Comparison of ENCODE assay signal across 19 cellular contexts in the genomic region with DNA sequence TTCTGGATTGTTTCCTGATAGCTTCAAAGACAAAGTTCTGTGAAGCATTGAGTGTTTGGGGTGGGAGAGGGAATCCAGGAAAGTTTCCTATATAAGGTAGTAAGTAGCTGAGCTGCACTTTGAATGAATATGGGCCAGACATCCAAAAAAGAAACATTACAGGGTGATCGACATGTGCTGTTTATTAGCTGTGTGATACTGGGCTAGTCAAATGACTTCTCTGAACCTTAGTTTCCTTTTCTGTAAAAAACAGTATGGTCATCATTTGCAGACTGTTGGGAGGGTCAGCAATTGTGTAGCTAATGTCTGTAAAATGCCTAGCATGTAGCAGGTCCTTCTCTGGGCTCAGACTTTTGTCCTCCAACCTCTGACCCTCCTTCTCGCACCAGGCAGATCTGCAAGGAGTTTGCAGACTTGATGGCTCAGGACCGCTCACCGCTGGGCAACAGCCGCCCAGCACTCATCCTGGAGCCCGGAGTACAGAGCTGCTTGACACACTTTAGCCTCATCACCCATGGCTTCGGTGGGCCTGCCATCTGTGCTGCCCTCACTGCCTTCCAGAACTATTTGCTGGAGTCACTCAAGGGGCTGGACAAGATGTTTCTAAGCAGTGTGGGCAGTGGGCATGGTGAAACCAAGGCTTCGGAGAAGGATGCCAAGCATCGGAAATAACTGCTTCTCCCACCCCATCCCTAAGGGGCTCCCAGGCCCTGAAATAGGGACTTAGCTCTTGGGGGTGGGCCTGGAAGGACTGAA. TPM values are rescaled to one million over a fixed set of nuclear protein-coding genes. Genes with fewer than 3 reads are reported as not detected.
A peak's percentile ranks its signal among the peaks of the same experiment; 100 is the strongest.
DNase-seq lines count a peak whose midpoint lies in the region; ATAC-seq and TF ChIP-seq lines count a peak whose summit lies in the region.
"Had no signal": no experiment of that assay in that cellular context is flagged by ENCODE, and none has a peak within 500 bp of the region (broad histone marks: within the 10 kb centered on the region; RNA-seq: fewer than 3 reads in every experiment).

No MANE protein-coding gene starts in this region.

- peaks cover 39% of the 10 kb centered on the region for H3K36me3 ChIP-seq in KOPT-K1 (ENCODE audit: insufficient read depth, low read length)

- H3K27ac ChIP-seq in KOPT-K1 (ENCODE audit: low read depth, low read length, poor library complexity, severe bottlenecking): peak overlapping the region; percentile 63
- H3K27ac ChIP-seq: 22Rv1 had no signal

- no peaks in the 10 kb centered on the region for H3K36me3 Mint-ChIP-seq in effector memory CD8-positive, alpha-beta T cell (ENCODE audit: insufficient read depth)
- no peaks in the 10 kb centered on the region for H3K36me3 Mint-ChIP-seq in progenitor cell of endocrine pancreas (ENCODE audit: insufficient read depth)

- H3K4me3 Mint-ChIP-seq in effector memory CD8-positive, alpha-beta T cell: no peak overlapping the region
- no peak overlapping the region for H3K4me3 Mint-ChIP-seq in progenitor cell of endocrine pancreas (ENCODE audit: low read depth)
- H3K4me3 Mint-ChIP-seq: H9, IgD-negative memory B cell had no signal

- peaks cover 4 to 9% of the 10 kb centered on the region in 2 donors for H3K4me1 Mint-ChIP-seq in effector memory CD8-positive, alpha-beta T cell (ENCODE audit: low read depth in 2 of 2)
- H3K4me1 Mint-ChIP-seq in progenitor cell of endocrine pancreas (ENCODE audit: low read depth): peaks cover 15% of the 10 kb centered on the region
- H3K4me1 Mint-ChIP-seq: H9 had no signal

- TF ChIP-seq CTCF in progenitor cell of endocrine pancreas (IDR thresholded peaks at IDR 0.05; ENCODE audit: unreplicated experiment): no peak

- H3K9me3 ChIP-seq in KOPT-K1 (ENCODE audit: insufficient read depth, low read length, poor library complexity, severe bottlenecking): no peaks in the 10 kb centered on the region
- H3K9me3 ChIP-seq: Caco-2 had no signal

- no peaks in the 10 kb centered on the region for H3K9me3 Mint-ChIP-seq in effector memory CD8-positive, alpha-beta T cell
- H3K9me3 Mint-ChIP-seq in progenitor cell of endocrine pancreas (ENCODE audit: low read depth): no peaks in the 10 kb centered on the region
- H3K9me3 Mint-ChIP-seq: H9, IgD-negative memory B cell had no signal

- no peaks in the 10 kb centered on the region for H3K27me3 Mint-ChIP-seq in effector memory CD8-positive, alpha-beta T cell
- no peaks in the 10 kb centered on the region for H3K27me3 Mint-ChIP-seq in progenitor cell of endocrine pancreas
- H3K27me3 Mint-ChIP-seq: IgD-negative memory B cell had no signal

- DNase-seq in activated CD8-positive, alpha-beta memory T cell treated with anti-CD3 and anti-CD28 coated beads for 24 hours: peak; percentile 48
- no peak for DNase-seq in activated CD8-positive, alpha-beta memory T cell treated with anti-CD3 and anti-CD28 coated beads, Interleukin-2, amount 50 U/mL, for 4 hours
- no peak for DNase-seq in effector memory CD8-positive, alpha-beta T cell
- DNase-seq in progenitor cell of endocrine pancreas (ENCODE audit: low spot score, unreplicated experiment) (no peak), DMS53 (lab: John Stamatoyannopoulos, UW) (no peak)
- DNase-seq: Caco-2; GDM1; H9; NCI-H1092 treated with DMSO at 0.1 percent for 48 hours; NCI-H146; NCI-H2081; NCI-H748 treated with DMSO at 0.1 percent for 48 hours; NK-92 treated with Interleukin-12 subunit alpha and Interleukin-12 subunit beta, amount 100 ng/mL, for 24 hours; Right ventricle myocardium superior had no signal

- ATAC-seq in effector memory CD8-positive, alpha-beta T cell (replicated peaks): no peak
- no peak for ATAC-seq in HG03159 (IDR thresholded peaks at IDR 0.05; ENCODE audit: unreplicated experiment)
- ATAC-seq in HG03460 (IDR thresholded peaks at IDR 0.05; ENCODE audit: unreplicated experiment): no peak

- peak overlapping the region; percentile 35 to 64 for H3K27ac Mint-ChIP-seq in effector memory CD8-positive, alpha-beta T cell
- H3K27ac Mint-ChIP-seq in progenitor cell of endocrine pancreas: peak overlapping the region; percentile 18
- H3K27ac Mint-ChIP-seq: H9, IgD-negative memory B cell had no signal

RNA-seq across cellular contexts. Expression of gene TFAP2E, which starts 21.1 kb away (rescaled TPM):
- 0.55 and 0.84 TPM in 2 replicates for total RNA-seq in progenitor cell of endocrine pancreas

RNA-seq across cellular contexts. Expression of gene NCDN, which starts 36.6 kb away (rescaled TPM):
- total RNA-seq in progenitor cell of endocrine pancreas: 25.2 and 25.3 TPM in 2 replicates

RNA-seq across cellular contexts. Expression of gene KIAA0319L, which starts 37.0 kb away (rescaled TPM):
- total RNA-seq in progenitor cell of endocrine pancreas: 70.0 and 70.5 TPM in 2 replicates

RNA-seq across cellular contexts. Expression of gene PSMB2, which starts 47.1 kb away (rescaled TPM):
- 70.4 and 73.0 TPM in 2 replicates for total RNA-seq in progenitor cell of endocrine pancreas
